Comparison of ENCODE assay signal across 1 cellular context in the genomic region with DNA sequence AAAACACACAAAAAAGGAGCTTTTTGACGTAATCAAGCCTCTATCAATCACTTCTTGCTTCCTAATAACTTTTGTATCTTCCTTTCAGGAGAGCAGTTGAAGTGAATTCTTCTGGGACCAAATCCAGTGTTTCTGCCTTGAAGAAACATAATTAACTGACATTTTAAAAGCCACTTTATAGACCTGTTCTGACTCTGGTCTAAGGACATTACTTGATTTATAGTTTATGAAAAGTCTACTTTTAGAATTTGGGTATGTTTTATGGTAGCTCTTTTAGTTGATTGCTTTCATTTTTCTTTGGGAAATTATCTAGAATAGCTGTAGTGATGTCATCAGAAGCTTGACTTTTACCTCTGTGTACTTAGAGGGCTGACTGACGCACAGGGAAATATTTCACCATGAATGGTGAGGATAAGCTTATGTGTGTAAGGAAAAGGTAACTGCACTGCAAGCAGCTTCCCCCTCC.
A peak's percentile ranks its signal among the peaks of the same experiment; 100 is the strongest.
TF ChIP-seq lines count a peak whose summit lies in the region.

No MANE protein-coding gene starts in this region.

TF ChIP-seq in HEK293, 187 proteins besides CTCF, POLR2A, EP300 and RAD21 (continued from another document and continues in another):
- TF ChIP-seq ZEB2 (tag by site-specific recombination; IDR thresholded peaks at IDR 0.05), result 0 out of 2 replicates have a peak, but pooled peaks have one; percentile 32
- 0 out of 2 replicates have a peak, but pooled peaks have one; percentile 16 for TF ChIP-seq BCL11B (tag by site-specific recombination; IDR thresholded peaks at IDR 0.05; ENCODE audit: low read depth)
- no peak for TF ChIP-seq ZNF830 (tag by site-specific recombination; IDR thresholded peaks at IDR 0.05; ENCODE audit: low read depth)
- no peak for TF ChIP-seq ZNF19 (tag by site-specific recombination; IDR thresholded peaks at IDR 0.05; ENCODE audit: low read depth)
- TF ChIP-seq ZNF621 (tag by site-specific recombination; IDR thresholded peaks at IDR 0.05), result no peak
- TF ChIP-seq, protein P1, sequence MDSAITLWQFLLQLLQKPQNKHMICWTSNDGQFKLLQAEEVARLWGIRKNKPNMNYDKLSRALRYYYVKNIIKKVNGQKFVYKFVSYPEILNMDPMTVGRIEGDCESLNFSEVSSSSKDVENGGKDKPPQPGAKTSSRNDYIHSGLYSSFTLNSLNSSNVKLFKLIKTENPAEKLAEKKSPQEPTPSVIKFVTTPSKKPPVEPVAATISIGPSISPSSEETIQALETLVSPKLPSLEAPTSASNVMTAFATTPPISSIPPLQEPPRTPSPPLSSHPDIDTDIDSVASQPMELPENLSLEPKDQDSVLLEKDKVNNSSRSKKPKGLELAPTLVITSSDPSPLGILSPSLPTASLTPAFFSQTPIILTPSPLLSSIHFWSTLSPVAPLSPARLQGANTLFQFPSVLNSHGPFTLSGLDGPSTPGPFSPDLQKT (IDR thresholded peaks at IDR 0.05; ENCODE audit: borderline replicate concordance, low read depth, low read length), result no peak
- no peak for TF ChIP-seq ZNF488 (tag by site-specific recombination; IDR thresholded peaks at IDR 0.05)
- TF ChIP-seq KLF16 (tag by site-specific recombination; IDR thresholded peaks at IDR 0.05), result peak; percentile 48; the same call in 1 of the 2 replicates
- peak; percentile 100 for TF ChIP-seq PRDM6 (tag by site-specific recombination; IDR thresholded peaks at IDR 0.05)
- TF ChIP-seq ZNF610 (tag by site-specific recombination; IDR thresholded peaks at IDR 0.05; ENCODE audit: borderline replicate concordance), result 0 out of 2 replicates have a peak, but pooled peaks have one; percentile 40
- no peak for TF ChIP-seq ZBTB44 (tag by site-specific recombination; IDR thresholded peaks at IDR 0.05)
- no peak for TF ChIP-seq ZNF701 (tag by site-specific recombination; IDR thresholded peaks at IDR 0.05)
- TF ChIP-seq ZNF658 (tag by site-specific recombination; IDR thresholded peaks at IDR 0.05), result no peak
- TF ChIP-seq HIC1 (tag by site-specific recombination; IDR thresholded peaks at IDR 0.05), result peak; percentile 89
- TF ChIP-seq ZBTB8A (tag by site-specific recombination; IDR thresholded peaks at IDR 0.05), result peak; percentile 34; the same call in 1 of the 2 replicates
- TF ChIP-seq MZF1 (tag by site-specific recombination; IDR thresholded peaks at IDR 0.05; ENCODE audit: borderline replicate concordance), result no peak
- no peak for TF ChIP-seq ZNF302 (tag by site-specific recombination; IDR thresholded peaks at IDR 0.05; ENCODE audit: low read depth)
- TF ChIP-seq INSM2 (tag by site-specific recombination; IDR thresholded peaks at IDR 0.05), result peak; percentile 40; the same call in 1 of the 2 replicates
- peak; percentile 51; the same call in 1 of the 2 replicates for TF ChIP-seq GLI2 (tag by site-specific recombination; IDR thresholded peaks at IDR 0.05; ENCODE audit: borderline replicate concordance, low read depth)
- peak; percentile 81 for TF ChIP-seq IKZF3 (tag by site-specific recombination; IDR thresholded peaks at IDR 0.05)
- no peak for TF ChIP-seq ZIC2 (tag by site-specific recombination; IDR thresholded peaks at IDR 0.05)
- TF ChIP-seq ZBTB1 (tag by site-specific recombination; IDR thresholded peaks at IDR 0.05), result peak; percentile 83
- TF ChIP-seq ZNF366 (tag by site-specific recombination; conservative IDR thresholded peaks at IDR 0.05), result peak; percentile 75
- TF ChIP-seq SCRT1 (tag by site-specific recombination; IDR thresholded peaks at IDR 0.05; ENCODE audit: borderline replicate concordance), result 0 out of 2 replicates have a peak, but pooled peaks have one; percentile 49
- TF ChIP-seq ZNF596 (tag by site-specific recombination; IDR thresholded peaks at IDR 0.05), result no peak
- TF ChIP-seq ZNF580 (tag by site-specific recombination; IDR thresholded peaks at IDR 0.05), result peak; percentile 84
- TF ChIP-seq ZNF514 (tag by site-specific recombination; IDR thresholded peaks at IDR 0.05), result no peak
- TF ChIP-seq ZNF169 (tag by site-specific recombination; IDR thresholded peaks at IDR 0.05), result no peak
- TF ChIP-seq ZSCAN30 (tag by site-specific recombination; IDR thresholded peaks at IDR 0.05), result peak; percentile 56; the same call in 1 of the 2 replicates
- TF ChIP-seq TSHZ1 (tag by site-specific recombination; IDR thresholded peaks at IDR 0.05; ENCODE audit: borderline replicate concordance), result peak; percentile 29; the same call in 1 of the 2 replicates
- TF ChIP-seq ZNF629 (tag by site-specific recombination; IDR thresholded peaks at IDR 0.05), result peak; percentile 86
- peak; percentile 73 for TF ChIP-seq WT1 (tag by site-specific recombination; IDR thresholded peaks at IDR 0.05)
- TF ChIP-seq ZNF266 (tag by site-specific recombination; IDR thresholded peaks at IDR 0.05; ENCODE audit: low read depth), result no peak
- peak; percentile 81 for TF ChIP-seq ZNF10 (tag by site-specific recombination; IDR thresholded peaks at IDR 0.05)
- TF ChIP-seq ZNF843 (tag by site-specific recombination; IDR thresholded peaks at IDR 0.05), result peak; percentile 83
- TF ChIP-seq, protein P2, sequence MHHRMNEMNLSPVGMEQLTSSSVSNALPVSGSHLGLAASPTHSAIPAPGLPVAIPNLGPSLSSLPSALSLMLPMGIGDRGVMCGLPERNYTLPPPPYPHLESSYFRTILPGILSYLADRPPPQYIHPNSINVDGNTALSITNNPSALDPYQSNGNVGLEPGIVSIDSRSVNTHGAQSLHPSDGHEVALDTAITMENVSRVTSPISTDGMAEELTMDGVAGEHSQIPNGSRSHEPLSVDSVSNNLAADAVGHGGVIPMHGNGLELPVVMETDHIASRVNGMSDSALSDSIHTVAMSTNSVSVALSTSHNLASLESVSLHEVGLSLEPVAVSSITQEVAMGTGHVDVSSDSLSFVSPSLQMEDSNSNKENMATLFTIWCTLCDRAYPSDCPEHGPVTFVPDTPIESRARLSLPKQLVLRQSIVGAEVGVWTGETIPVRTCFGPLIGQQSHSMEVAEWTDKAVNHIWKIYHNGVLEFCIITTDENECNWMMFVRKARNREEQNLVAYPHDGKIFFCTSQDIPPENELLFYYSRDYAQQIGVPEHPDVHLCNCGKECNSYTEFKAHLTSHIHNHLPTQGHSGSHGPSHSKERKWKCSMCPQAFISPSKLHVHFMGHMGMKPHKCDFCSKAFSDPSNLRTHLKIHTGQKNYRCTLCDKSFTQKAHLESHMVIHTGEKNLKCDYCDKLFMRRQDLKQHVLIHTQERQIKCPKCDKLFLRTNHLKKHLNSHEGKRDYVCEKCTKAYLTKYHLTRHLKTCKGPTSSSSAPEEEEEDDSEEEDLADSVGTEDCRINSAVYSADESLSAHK (tag by site-specific recombination; IDR thresholded peaks at IDR 0.05), result 0 out of 2 replicates have a peak, but pooled peaks have one; percentile 26
- TF ChIP-seq ZNF624 (tag by site-specific recombination; IDR thresholded peaks at IDR 0.05), result no peak
- TF ChIP-seq ZNF664 (tag by site-specific recombination; IDR thresholded peaks at IDR 0.05), result no peak
- peak; percentile 89 for TF ChIP-seq ATF2 (tag by site-specific recombination; IDR thresholded peaks at IDR 0.05; ENCODE audit: low read depth)
- no peak for TF ChIP-seq ZNF221 (tag by site-specific recombination; IDR thresholded peaks at IDR 0.05; ENCODE audit: borderline replicate concordance)
- TF ChIP-seq KLF9 (tag by site-specific recombination; IDR thresholded peaks at IDR 0.05; ENCODE audit: low read depth), result no peak
- no peak for TF ChIP-seq ZNF404 (tag by site-specific recombination; IDR thresholded peaks at IDR 0.05)
- TF ChIP-seq OSR2 (tag by site-specific recombination; IDR thresholded peaks at IDR 0.05), result peak; percentile 80
- no peak for TF ChIP-seq ZNF530 (tag by site-specific recombination; IDR thresholded peaks at IDR 0.05; ENCODE audit: low read depth)
